Comparison of ENCODE assay signal across 23 cellular contexts in the genomic region with DNA sequence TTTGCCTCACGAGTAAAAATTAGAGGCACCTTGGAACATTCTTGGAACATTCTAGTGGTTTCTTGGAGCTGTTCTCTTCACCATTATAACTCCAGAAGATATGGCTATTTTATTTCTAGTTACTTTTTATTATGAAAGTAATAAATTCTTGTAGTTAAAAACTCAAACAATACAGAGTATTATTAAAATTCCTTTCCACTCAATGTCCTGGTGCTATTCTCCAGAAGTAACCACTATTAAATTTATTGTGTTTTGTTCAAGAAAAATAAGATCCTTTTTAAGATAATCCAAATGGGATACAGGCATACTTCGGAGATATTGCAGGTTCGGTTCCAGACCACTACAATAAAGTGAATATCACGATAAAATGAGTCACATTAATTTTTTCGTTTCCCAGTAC.
A peak's percentile ranks its signal among the peaks of the same experiment; 100 is the strongest.
DNase-seq lines count a peak whose midpoint lies in the region; ATAC-seq, FAIRE-seq and TF ChIP-seq lines count a peak whose summit lies in the region.
"Had no signal": no experiment of that assay in that cellular context is flagged by ENCODE, and none has a peak within 500 bp of the region (broad histone marks: within the 10 kb centered on the region; RNA-seq: fewer than 3 reads in every experiment).

No MANE protein-coding gene starts in this region.

- no peak for TF ChIP-seq POLR2A in heart left ventricle (IDR thresholded peaks at IDR 0.05)

- H3K36me3 ChIP-seq in heart left ventricle, result peaks cover 0 to 50% (median 0%) of the 10 kb centered on the region in 9 donors
- no peaks in the 10 kb centered on the region for H3K36me3 ChIP-seq in pancreas
- H3K36me3 ChIP-seq: BE2C; BLaER1 treated with 17β-estradiol and CSF1 and Interleukin-3, amounts not matched to agents 10 nM and 100 nM had no signal

- no peak for DNase-seq in heart left ventricle
- DNase-seq in Right ventricle myocardium superior, result no peak
- no peak for DNase-seq in pancreas
- DNase-seq in middle frontal gyrus (ENCODE audit: extremely low spot score, low spot score), result no peak
- DNase-seq: 8988T; ACHN; AML-193; BE2C; CD4-positive, alpha-beta T cell; CD8-positive, alpha-beta memory T cell; DMS 273 treated with DMSO at 0.1 percent for 48 hours; DMS79; GDM1; H9 had no signal

- H3K27me3 ChIP-seq in heart left ventricle (no peaks in the 10 kb centered on the region), pancreas (no peaks in the 10 kb centered on the region)
- H3K27me3 ChIP-seq: BE2C had no signal

- intact Hi-C loops in heart left ventricle (cut with DNase I) (no loop called here), Right ventricle myocardium superior (cut with DNase I) (no loop called here), pancreas (cut with DNase I) (no loop called here)

- H3K27ac ChIP-seq in heart left ventricle, result peak overlapping the region in 7 of 12 donors; percentile 24 to 58 (median 31)
- peak overlapping the region; percentile 78 for H3K27ac ChIP-seq in VCaP
- no peak overlapping the region for H3K27ac ChIP-seq in pancreas
- H3K27ac ChIP-seq: A549; BLaER1 treated with 17β-estradiol and CSF1 and Interleukin-3, amounts not matched to agents 10 nM and 100 nM had no signal

- TF ChIP-seq CTCF in heart left ventricle (IDR thresholded peaks at IDR 0.05) (no peak), VCaP (conservative IDR thresholded peaks at IDR 0.05) (no peak), pancreas (IDR thresholded peaks at IDR 0.05) (no peak)

- H3K9me3 ChIP-seq in heart left ventricle, result no peaks in the 10 kb centered on the region
- no peaks in the 10 kb centered on the region for H3K9me3 ChIP-seq in pancreas
- H3K9me3 ChIP-seq: A549; BE2C; BLaER1 treated with 17β-estradiol and CSF1 and Interleukin-3, amounts not matched to agents 10 nM and 100 nM had no signal

- peak; percentile 39 for FAIRE-seq in pancreas (lab: Jason Lieb, UNC)
- FAIRE-seq: A549, D721Med, GM12878, GM19239 had no signal

- 86 to 89% (median 88%) methylated on average over 5 of the region's 5 CpGs for WGBS in heart left ventricle, 4 donors
- WGBS in pancreas, 2 donors, result 84 to 85% methylated on average over 5 of the region's 5 CpGs

- H3K4me3 ChIP-seq in heart left ventricle, result no peak overlapping the region
- H3K4me3 ChIP-seq in pancreas, result no peak overlapping the region
- H3K4me3 ChIP-seq: A549; BLaER1 treated with 17β-estradiol and CSF1 and Interleukin-3, amounts not matched to agents 10 nM and 100 nM; GM12878; GM23338 had no signal

- ATAC-seq in heart left ventricle, result no peak
- ATAC-seq in Right ventricle myocardium superior (ENCODE audit: poor library complexity), result no peak
- no peak for ATAC-seq in pancreas
- no peak for ATAC-seq in HG03196 (IDR thresholded peaks at IDR 0.05; ENCODE audit: unreplicated experiment)
- ATAC-seq: A549, GM12878, GM23338, HCT116 had no signal

- H3K4me1 ChIP-seq in heart left ventricle (peaks cover 0 to 25% (median 13%) of the 10 kb centered on the region in 12 donors), pancreas (peaks cover 0 to 6% (median 4%) of the 10 kb centered on the region in 3 donors)
- H3K4me1 ChIP-seq: A549, BE2C had no signal

Comparison
In these comparisons a context has a peak if more than half of its experiments do, and no peak if none do; other contexts are left out.
1. H3K27ac ChIP-seq: peak in heart left ventricle (7 of 12) and VCaP (single experiment); none in pancreas (0 of 4).